9 cellular contexts compared by ENCODE assay signal in the genomic region with DNA sequence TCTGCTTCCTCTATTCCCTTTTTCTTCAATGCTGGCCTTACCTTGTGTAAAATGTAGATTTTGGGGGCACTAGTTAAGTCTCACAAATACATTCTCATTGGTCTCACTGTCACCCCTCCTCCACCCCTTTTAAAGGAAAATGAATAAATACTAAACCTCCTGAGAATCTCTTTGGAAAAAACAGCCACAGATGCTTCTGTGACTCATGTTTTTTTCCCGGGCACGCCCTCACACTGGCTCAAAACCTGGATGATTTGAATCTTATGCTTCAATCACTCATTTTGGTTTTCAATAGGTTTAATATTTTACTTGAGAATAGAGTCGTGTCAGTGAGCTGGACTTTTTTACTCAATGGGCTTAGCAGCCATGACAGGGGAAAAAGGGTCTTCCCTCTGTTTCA.
DNase-seq lines count a peak whose midpoint lies in the region; ATAC-seq and TF ChIP-seq lines count a peak whose summit lies in the region.
"Had no signal": no experiment of that assay in that cellular context is flagged by ENCODE, and none has a peak within 500 bp of the region (broad histone marks: within the 10 kb centered on the region; RNA-seq: fewer than 3 reads in every experiment).

No MANE protein-coding gene starts in this region.

- no peaks in the 10 kb centered on the region for H3K9me3 ChIP-seq in SJSA1 (replicated peaks)
- H3K9me3 ChIP-seq in skeletal muscle satellite cell (replicated peaks; ENCODE audit: low read length): no peaks in the 10 kb centered on the region

- no peak overlapping the region for H3K4me3 ChIP-seq in SJSA1
- H3K4me3 ChIP-seq in fibroblast of the aortic adventitia (ENCODE audit: low read depth, low read length): no peak overlapping the region
- no peak overlapping the region for H3K4me3 ChIP-seq in skeletal muscle satellite cell (ENCODE audit: low read length)
- H3K4me3 ChIP-seq: neural progenitor cell had no signal

- DNase-seq in GM03348 (ENCODE audit: low spot score): peak; percentile 48
- DNase-seq in SJSA1 (ENCODE audit: low read depth in 1 of 2, low spot score in 2 of 2): peak in 1 of 2 experiments; percentile 31
- peak; percentile 67 for DNase-seq in fibroblast of the aortic adventitia (ENCODE audit: low read depth)
- no peak for DNase-seq in DMS153 (lab: John Stamatoyannopoulos, UW)
- no peak for DNase-seq in effector CD4-positive, alpha-beta T cell

- H3K27me3 ChIP-seq in SJSA1 (replicated peaks) (no peaks in the 10 kb centered on the region), skeletal muscle satellite cell (ENCODE audit: control insufficient read depth, insufficient read depth, low read length) (no peaks in the 10 kb centered on the region)
- H3K27me3 ChIP-seq: neural progenitor cell had no signal

- no peak overlapping the region for H3K9ac ChIP-seq in skeletal muscle satellite cell (ENCODE audit: low read depth, low read length)
- H3K9ac ChIP-seq: neural progenitor cell had no signal

- H3K36me3 ChIP-seq in SJSA1: no peaks in the 10 kb centered on the region
- no peaks in the 10 kb centered on the region for H3K36me3 ChIP-seq in skeletal muscle satellite cell (ENCODE audit: insufficient read depth, low read length)
- H3K36me3 ChIP-seq: neural progenitor cell had no signal

- peak overlapping the region; percentile 39 for H3K4me2 ChIP-seq in skeletal muscle satellite cell (ENCODE audit: low read length)
- H3K4me2 ChIP-seq: neural progenitor cell had no signal

- ATAC-seq in GM21737 (IDR thresholded peaks at IDR 0.05; ENCODE audit: unreplicated experiment) (no peak), HG02642 (IDR thresholded peaks at IDR 0.05; ENCODE audit: poor library complexity, unreplicated experiment) (no peak)

- peak overlapping the region; percentile 64 for H3K27ac ChIP-seq in SJSA1
- H3K27ac ChIP-seq: neural progenitor cell had no signal

- TF ChIP-seq CTCF in fibroblast of the aortic adventitia (IDR thresholded peaks at IDR 0.05; ENCODE audit: insufficient read depth, low read length): no peak

- H3K4me1 ChIP-seq in SJSA1 (replicated peaks): peaks cover 29% of the 10 kb centered on the region
- H3K4me1 ChIP-seq in skeletal muscle satellite cell (ENCODE audit: control insufficient read depth, insufficient read depth, low read length): peaks cover 19% of the 10 kb centered on the region
- H3K4me1 ChIP-seq: neural progenitor cell had no signal

Comparison
In these comparisons a context has a peak if more than half of its experiments do, and no peak if none do; other contexts are left out.
1. DNase-seq: peak in GM03348 (single experiment) and fibroblast of the aortic adventitia (single experiment); none in DMS153 (single experiment) and effector CD4-positive, alpha-beta T cell (single experiment).